Comparison of ENCODE assay signal across 1 cellular context in genomic region chr9:27529316-27530278, GRCh38.
A peak's percentile ranks its signal among the peaks of the same experiment; 100 is the strongest.
TF ChIP-seq lines count a peak whose summit lies in the region.

Gene MOB3B (minus strand): TSS chr9:27529814. CDS start chr9:27455550, 74,264 bp downstream.

TF ChIP-seq in GM12878, 131 proteins besides CTCF, POLR2A, EP300 and RAD21 (continued from another document):
- TF ChIP-seq ZNF592 (IDR thresholded peaks at IDR 0.05) (0 out of 2 replicates have a peak, but pooled peaks have one; percentile 47), ZBED1 (IDR thresholded peaks at IDR 0.05; ENCODE audit: borderline replicate concordance) (no peak), IKZF2 (IDR thresholded peaks at IDR 0.05) (0 out of 4 replicates have a peak, but pooled peaks of 1 of the 2 experiments have one; percentile 34), BHLHE40 (IDR thresholded peaks at IDR 0.05; ENCODE audit: borderline replicate concordance in 1 of 2, low read depth in 2 of 2, low read length in 1 of 2) (peak in 1 of 2 experiments; percentile 30; a peak in 1 of 4 replicates), CEBPB (IDR thresholded peaks at IDR 0.05; ENCODE audit: borderline replicate concordance in 1 of 2, low read depth in 2 of 2, low read length in 2 of 2) (no peak), RUNX3 (IDR thresholded peaks at IDR 0.05; ENCODE audit: low read length) (peak; percentile 53), BRCA1 (IDR thresholded peaks at IDR 0.05; ENCODE audit: low read depth, low read length) (no peak), NKRF (conservative IDR thresholded peaks at IDR 0.05) (peak; percentile 46; the same call in 1 of the 2 replicates), FOXK2 (IDR thresholded peaks at IDR 0.05) (no peak), YY1 (IDR thresholded peaks at IDR 0.05; ENCODE audit: low read depth, low read length) (0 out of 2 replicates have a peak, but pooled peaks have one; percentile 43), NR2F1 (conservative IDR thresholded peaks at IDR 0.05) (peak; percentile 54; the same call in 1 of the 2 replicates), HDAC6 (IDR thresholded peaks at IDR 0.05; ENCODE audit: unreplicated experiment) (peak; percentile 57), SKIL (IDR thresholded peaks at IDR 0.05; ENCODE audit: low read depth, poor library complexity, severe bottlenecking) (no peak), CBX5 (IDR thresholded peaks at IDR 0.05; ENCODE audit: low read depth) (0 out of 2 replicates have a peak, but pooled peaks have one; percentile 48), MXI1 (IDR thresholded peaks at IDR 0.05; ENCODE audit: low read depth, low read length) (no peak), IKZF1 (conservative IDR thresholded peaks at IDR 0.05) (peak; percentile 80), MYB (IDR thresholded peaks at IDR 0.05; ENCODE audit: borderline replicate concordance, low read depth, low read length) (no peak), NRF1 (conservative IDR thresholded peaks at IDR 0.05; ENCODE audit: low read depth, low read length) (no peak), ZNF217 (IDR thresholded peaks at IDR 0.05) (no peak), TCF3 (IDR thresholded peaks at IDR 0.05; ENCODE audit: borderline replicate concordance, insufficient read depth, low read depth, low read length) (peak; percentile 58; the same call in 1 of the 2 replicates), LARP7 (IDR thresholded peaks at IDR 0.05) (peak; percentile 88), ATF3 (IDR thresholded peaks at IDR 0.05; ENCODE audit: borderline replicate concordance, extremely low read depth, low read depth, low read length) (no peak), SMARCA5 (IDR thresholded peaks at IDR 0.05) (peak; percentile 89), ZNF687 (IDR thresholded peaks at IDR 0.05) (0 out of 2 replicates have a peak, but pooled peaks have one; percentile 39), TCF12 (IDR thresholded peaks at IDR 0.05; ENCODE audit: low read depth, low read length) (peak; percentile 46; the same call in 1 of the 2 replicates)
